In the genomic region with DNA sequence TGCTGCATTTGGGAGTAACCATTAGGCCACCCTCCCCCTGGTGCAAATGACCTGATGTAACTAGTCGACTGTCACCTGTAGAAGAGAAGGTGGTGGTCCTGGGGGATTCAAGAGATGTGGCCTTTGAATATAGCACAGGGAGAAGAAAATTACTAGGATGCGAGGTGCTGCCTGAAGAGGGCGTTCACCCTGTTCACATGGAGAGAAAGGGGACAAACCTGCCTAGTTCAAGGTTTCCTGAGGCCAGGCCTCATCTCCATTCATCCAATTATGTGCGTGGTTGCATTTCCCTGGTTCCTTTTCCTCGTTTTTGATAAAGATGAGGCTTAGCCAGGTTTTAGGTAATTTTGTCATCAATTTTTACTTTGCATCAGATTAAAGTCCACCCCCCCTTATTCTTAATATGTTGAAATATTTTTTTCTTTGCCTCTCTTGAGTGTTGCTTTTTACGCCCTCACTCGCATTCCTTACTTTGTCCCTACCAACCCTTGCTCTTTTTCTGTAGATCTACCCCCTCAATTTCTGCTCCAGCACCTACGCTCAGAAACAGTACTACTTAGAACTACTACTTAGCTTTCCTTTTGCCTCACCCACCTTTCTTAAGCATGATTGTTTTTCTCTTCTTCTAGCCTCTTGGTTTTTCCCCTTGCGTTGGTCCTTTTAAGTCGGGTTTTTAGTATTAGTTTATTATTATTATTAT, we compare ENCODE assay signal across 31 cellular contexts. TPM values are rescaled to one million over a fixed set of nuclear protein-coding genes. Genes with fewer than 3 reads are reported as not detected.
DNase-seq lines count a peak whose midpoint lies in the region; ATAC-seq, FAIRE-seq and TF ChIP-seq lines count a peak whose summit lies in the region.
"Had no signal": no experiment of that assay in that cellular context is flagged by ENCODE, and none has a peak within 500 bp of the region (broad histone marks: within the 10 kb centered on the region; RNA-seq: fewer than 3 reads in every experiment).

No MANE protein-coding gene starts in this region.

- H3K14ac ChIP-seq in H1 (ENCODE audit: insufficient read length): no peak overlapping the region

- H3K4me1 ChIP-seq in H1 (replicated peaks in 1 of 4; ENCODE audit: control insufficient read depth in 3 of 4, insufficient read depth in 4 of 4, low read length in 3 of 4): no peaks in the 10 kb centered on the region
- H3K4me1 ChIP-seq: SJSA1, upper lobe of left lung had no signal

- H2AFZ ChIP-seq in H1 (ENCODE audit: low read length): no peak overlapping the region

- CTCF ChIA-PET in H1 (lab: Charles Lee; ENCODE audit: partially characterized antibody): interaction anchor here (1.0 to 4.2 kb wide), 9 partner anchors 8 to 86 kb away, joined by 3 to 32 read pairs (median 6); a partner anchor contains a TSS

- no peak overlapping the region for H4K8ac ChIP-seq in H1 (ENCODE audit: extremely low read depth, insufficient read depth, low read length)

- H4K91ac ChIP-seq in H1 (replicated peaks; ENCODE audit: insufficient read length, low read length): no peak overlapping the region

- no peak overlapping the region for H3K27ac ChIP-seq in H1 (ENCODE audit: low read depth, low read length)
- H3K27ac ChIP-seq: BLaER1 treated with 17β-estradiol and CSF1 and Interleukin-3, amounts not matched to agents 10 nM and 100 nM; KMS-11; SJSA1; skin epidermis; suprapubic skin; upper lobe of left lung had no signal

- no peak for DNase-seq in GM20000 (ENCODE audit: low spot score)
- peak; percentile 33 for DNase-seq in NB4 (ENCODE audit: low read depth)
- DNase-seq in H1 (ENCODE audit: low read depth in 1 of 2, low spot score in 2 of 2): no peak
- DNase-seq in putamen (ENCODE audit: low spot score): peak; percentile 79
- no peak for DNase-seq in NCI-H2227 (lab: John Stamatoyannopoulos, UW; ENCODE audit: unreplicated experiment)
- no peak for DNase-seq in activated CD4-positive, alpha-beta T cell treated with anti-CD3 and anti-CD28 coated beads, Interleukin-2, amount 50 U/mL, for 48 hours
- DNase-seq: activated CD4-positive, alpha-beta memory T cell treated with anti-CD3 and anti-CD28 coated beads for 36 hours; activated CD4-positive, CD25-positive, alpha-beta regulatory T cell; activated CD8-positive, alpha-beta memory T cell treated with anti-CD3 and anti-CD28 coated beads, Interleukin-2, amount 50 U/mL, for 4 hours; amygdala; COR-L47; H7; hippocampal formation; immature natural killer cell; NCI-H1417 treated with DMSO at 0.1 percent for 48 hours; NCI-H2081 treated with DMSO at 0.1 percent for 48 hours; NCI-H226; NCI-H774; nephron progenitor cell; stimulated activated naive CD4-positive, alpha-beta T cell treated with Interleukin-2 at 50 U/mL for 16 hours; upper lobe of left lung had no signal

- H3K4ac ChIP-seq in H1 (replicated peaks; ENCODE audit: insufficient read length, low read depth, low read length): no peak overlapping the region

- H3K79me2 ChIP-seq in H1 (ENCODE audit: control insufficient read depth in 1 of 2, insufficient read depth in 2 of 2, low read length in 2 of 2): no peaks in the 10 kb centered on the region

- no peaks in the 10 kb centered on the region for H3K79me1 ChIP-seq in H1 (ENCODE audit: low read depth, low read length)

- peak; percentile 43 to 44; a peak in 3 of 4 replicates for TF ChIP-seq RAD21 in H1 (IDR thresholded peaks at IDR 0.05 in 1 of 2, conservative IDR thresholded peaks at IDR 0.05 in 1 of 2; ENCODE audit: low read depth in 2 of 2, low read length in 2 of 2)

- no peak overlapping the region for H3K56ac ChIP-seq in H1 (replicated peaks; ENCODE audit: insufficient read length, low read depth, low read length)

- POLR2A ChIA-PET in H1 (lab: Charles Lee; ENCODE audit: partially characterized antibody): interaction anchor here (1.5 to 1.6 kb wide), 2 partner anchors 8 to 20 kb away, joined by 5 to 6 read pairs; no protein-coding TSS in a partner anchor

- no peak for ATAC-seq in GM21528 (IDR thresholded peaks at IDR 0.05; ENCODE audit: low FRiP score, unreplicated experiment)

- H4K20me1 ChIP-seq in H1 (replicated peaks in 1 of 2; ENCODE audit: control insufficient read depth in 1 of 2, insufficient read depth in 2 of 2, low read length in 2 of 2): no peaks in the 10 kb centered on the region
- H4K20me1 ChIP-seq: BLaER1 treated with 17β-estradiol and CSF1 and Interleukin-3, amounts not matched to agents 10 nM and 100 nM had no signal

- H3K18ac ChIP-seq in H1 (ENCODE audit: extremely low read depth, low read length): no peak overlapping the region

- 84% methylated on average over 10 of the region's 10 CpGs; no CpG with 5 or more reads in 1 of the 2 experiments for WGBS in H1 (ENCODE audit: extremely low coverage in 1 of 2, insufficient coverage in 1 of 2, insufficient read length in 1 of 2, insufficient replicate concordance in 2 of 2, low coverage in 1 of 2, low lambda C conversion rate in 2 of 2, missing lambda C conversion rate in 1 of 2), 2 experiments

- TF ChIP-seq EP300 in H1 (IDR thresholded peaks at IDR 0.05; ENCODE audit: borderline replicate concordance in 1 of 2, low read depth in 2 of 2, low read length in 2 of 2): no peak

- no peaks in the 10 kb centered on the region for H3K9me3 ChIP-seq in H1 (ENCODE audit: insufficient read depth in 2 of 2, low read depth in 1 of 2, low read length in 1 of 2)
- H3K9me3 ChIP-seq: BLaER1 treated with 17β-estradiol and CSF1 and Interleukin-3, amounts not matched to agents 10 nM and 100 nM; SJSA1; suprapubic skin; upper lobe of left lung had no signal

- H3K36me3 ChIP-seq in H1 (ENCODE audit: control insufficient read depth in 2 of 4, insufficient read depth in 4 of 4, low read length in 3 of 4): no peaks in the 10 kb centered on the region
- H3K36me3 ChIP-seq: BLaER1 treated with 17β-estradiol and CSF1 and Interleukin-3, amounts not matched to agents 10 nM and 100 nM; SJSA1; suprapubic skin; upper lobe of left lung had no signal

- FAIRE-seq in H1 (lab: Jason Lieb, UNC): no peak

- no peak overlapping the region for H2BK12ac ChIP-seq in H1 (ENCODE audit: low read depth, low read length)

- no peak overlapping the region for H4K5ac ChIP-seq in H1 (ENCODE audit: insufficient read length, low read depth, low read length)

- H3K23ac ChIP-seq in H1 (ENCODE audit: insufficient read length): no peak overlapping the region

- H3K9ac ChIP-seq in H1 (replicated peaks in 1 of 4; ENCODE audit: extremely low read depth in 1 of 4, low read depth in 3 of 4, low read length in 3 of 4): no peak overlapping the region
- H3K9ac ChIP-seq: BLaER1 treated with 17β-estradiol and CSF1 and Interleukin-3, amounts not matched to agents 10 nM and 100 nM; KMS-11 had no signal

- TF ChIP-seq CTCF in GM20000 (IDR thresholded peaks at IDR 0.05; ENCODE audit: extremely low read depth, missing control alignments) (peak; percentile 7), NB4 (IDR thresholded peaks at IDR 0.05; ENCODE audit: low read depth, low read length) (peak; percentile 27), H1 (IDR thresholded peaks at IDR 0.05; ENCODE audit: control extremely low read depth in 1 of 3, insufficient read depth in 1 of 3, low read depth in 1 of 3, low read length in 3 of 3) (peak; percentile 19 to 55 (median 29); a peak in 3 of 4 replicates)

- H2BK15ac ChIP-seq in H1 (ENCODE audit: low read length): no peak overlapping the region

- H3K4me3 ChIP-seq in NB4 (ENCODE audit: low read depth, low read length) (no peak overlapping the region), H1 (ENCODE audit: extremely low read depth in 1 of 4, insufficient read depth in 2 of 4, low read depth in 3 of 4, low read length in 4 of 4) (no peak overlapping the region)
- H3K4me3 ChIP-seq: BLaER1 treated with 17β-estradiol and CSF1 and Interleukin-3, amounts not matched to agents 10 nM and 100 nM; SJSA1; skin epidermis; suprapubic skin; upper lobe of left lung had no signal

- no peaks in the 10 kb centered on the region for H3K27me3 ChIP-seq in H1 (replicated peaks in 1 of 4; ENCODE audit: control insufficient read depth in 3 of 4, extremely low read depth in 1 of 4, insufficient read depth in 3 of 4, low read length in 3 of 4)
- H3K27me3 ChIP-seq: BLaER1 treated with 17β-estradiol and CSF1 and Interleukin-3, amounts not matched to agents 10 nM and 100 nM; SJSA1; suprapubic skin; upper lobe of left lung had no signal

- H2BK120ac ChIP-seq in H1 (replicated peaks; ENCODE audit: low read depth, low read length): no peak overlapping the region

- H2AK5ac ChIP-seq in H1 (ENCODE audit: low read depth, low read length): no peak overlapping the region

- no peak overlapping the region for H2BK20ac ChIP-seq in H1 (ENCODE audit: low read length)

- no peaks in the 10 kb centered on the region for H3K23me2 ChIP-seq in H1 (ENCODE audit: low read depth, low read length)

- H2BK5ac ChIP-seq in H1 (ENCODE audit: low read depth, low read length): no peak overlapping the region

- no peak overlapping the region for H3K4me2 ChIP-seq in H1 (ENCODE audit: insufficient read depth in 1 of 2, low read depth in 2 of 2, low read length in 2 of 2)
- H3K4me2 ChIP-seq: KMS-11 had no signal

- TF ChIP-seq POLR2A in NB4 (IDR thresholded peaks at IDR 0.05; ENCODE audit: extremely low read depth, insufficient read length) (no peak), H1 (IDR thresholded peaks at IDR 0.05; ENCODE audit: control extremely low read depth in 1 of 2, low read depth in 2 of 2, low read length in 2 of 2) (no peak)

RNA-seq across cellular contexts. Expression of a gene that starts 13.7 kb away (rescaled TPM):
- 0.33 and 0.41 TPM in 2 replicates for total RNA-seq in H1 (2021; fragmentation: NEBNext Ultra II Directional; extraction: Animal tissue kit (Norgen Biotek cat#: 25700))
- polyA plus RNA-seq in H1 (2011; rRNA removed): 0.36 and 0.38 TPM in 2 replicates
- polyA plus RNA-seq in H1 (2011; cell fraction: cytosol; rRNA removed): 0.27 TPM
- polyA plus RNA-seq in H1 (2011; cell fraction: nucleus; rRNA removed): 0.36 TPM
- polyA plus RNA-seq in H1 (2012, experiment 1 of 2): 0.21 to 0.34 TPM (median 0.30 TPM) in 4 replicates
- polyA plus RNA-seq in H1 (2012, experiment 2 of 2): 0.25 TPM
- 0.16 TPM for polyA plus RNA-seq in H1 (2013, experiment 1 of 2)
- polyA plus RNA-seq in H1 (2013, experiment 2 of 2): 0.20 TPM
- polyA minus RNA-seq in H1 (2011; rRNA and poly(A)+ RNA removed): 0.09 and 0.15 TPM in 2 replicates
- not detected for polyA minus RNA-seq in H1 (2011; cell fraction: cytosol; rRNA and poly(A)+ RNA removed)
- not detected for polyA minus RNA-seq in H1 (2011; cell fraction: nucleus; rRNA and poly(A)+ RNA removed)
- total RNA-seq: chondrocyte, osteocyte, renal cortical epithelial cell, RPMI7951, SJSA1 had no signal

RNA-seq across cellular contexts. Expression of a gene that starts 32.9 kb away (rescaled TPM):
- 35.5 and 38.2 TPM in 2 replicates for total RNA-seq in H1 (2021; fragmentation: NEBNext Ultra II Directional; extraction: Animal tissue kit (Norgen Biotek cat#: 25700))
- polyA plus RNA-seq in H1 (2011; rRNA removed): 23.1 and 28.8 TPM in 2 replicates
- 27.9 TPM for polyA plus RNA-seq in H1 (2011; cell fraction: cytosol; rRNA removed)
- 37.7 TPM for polyA plus RNA-seq in H1 (2011; cell fraction: nucleus; rRNA removed)
- polyA plus RNA-seq in H1 (2012, experiment 1 of 2): 22.4 to 28.3 TPM (median 26.2 TPM) in 4 replicates
- 25.4 TPM for polyA plus RNA-seq in H1 (2012, experiment 2 of 2)
- polyA plus RNA-seq in H1 (2013, experiment 1 of 2): 11.6 TPM
- 12.8 TPM for polyA plus RNA-seq in H1 (2013, experiment 2 of 2)
- polyA minus RNA-seq in H1 (2011; rRNA and poly(A)+ RNA removed): 51.2 and 57.7 TPM in 2 replicates
- polyA minus RNA-seq in H1 (2011; cell fraction: cytosol; rRNA and poly(A)+ RNA removed): 20.8 TPM
- 25.5 TPM for polyA minus RNA-seq in H1 (2011; cell fraction: nucleus; rRNA and poly(A)+ RNA removed)
- total RNA-seq: RPMI7951 had no signal

RNA-seq across cellular contexts. Expression of a gene that starts 41.5 kb away (rescaled TPM):
- 32.8 and 35.3 TPM in 2 replicates for total RNA-seq in H1 (2021; fragmentation: NEBNext Ultra II Directional; extraction: Animal tissue kit (Norgen Biotek cat#: 25700))
- 18.3 and 23.7 TPM in 2 replicates for polyA plus RNA-seq in H1 (2011; rRNA removed)
- polyA plus RNA-seq in H1 (2011; cell fraction: cytosol; rRNA removed): 18.3 TPM
- polyA plus RNA-seq in H1 (2011; cell fraction: nucleus; rRNA removed): 34.3 TPM
- polyA plus RNA-seq in H1 (2012, experiment 1 of 2): 18.4 to 21.4 TPM (median 19.0 TPM) in 4 replicates
- 7.8 TPM for polyA plus RNA-seq in H1 (2012, experiment 2 of 2)
- polyA plus RNA-seq in H1 (2013, experiment 1 of 2): 17.7 TPM
- 17.0 TPM for polyA plus RNA-seq in H1 (2013, experiment 2 of 2)
- 53.5 and 68.2 TPM in 2 replicates for polyA minus RNA-seq in H1 (2011; rRNA and poly(A)+ RNA removed)
- 18.6 TPM for polyA minus RNA-seq in H1 (2011; cell fraction: cytosol; rRNA and poly(A)+ RNA removed)
- 36.3 TPM for polyA minus RNA-seq in H1 (2011; cell fraction: nucleus; rRNA and poly(A)+ RNA removed)

RNA-seq across cellular contexts. Expression of a gene that starts 44.9 kb away (rescaled TPM):
- total RNA-seq in H1 (2021; fragmentation: NEBNext Ultra II Directional; extraction: Animal tissue kit (Norgen Biotek cat#: 25700)): 3.2 and 4.4 TPM in 2 replicates
- 6.7 and 7.6 TPM in 2 replicates for polyA plus RNA-seq in H1 (2011; rRNA removed)
- 5.5 TPM for polyA plus RNA-seq in H1 (2011; cell fraction: cytosol; rRNA removed)
- polyA plus RNA-seq in H1 (2011; cell fraction: nucleus; rRNA removed): 4.9 TPM
- polyA plus RNA-seq in H1 (2012, experiment 1 of 2): 2.5 to 4.0 TPM (median 3.9 TPM) in 4 replicates
- polyA plus RNA-seq in H1 (2012, experiment 2 of 2): 4.6 TPM
- polyA plus RNA-seq in H1 (2013, experiment 1 of 2): 1.7 TPM
- polyA plus RNA-seq in H1 (2013, experiment 2 of 2): 2.2 TPM
- 2.1 and 2.6 TPM in 2 replicates for polyA minus RNA-seq in H1 (2011; rRNA and poly(A)+ RNA removed)
- polyA minus RNA-seq in H1 (2011; cell fraction: cytosol; rRNA and poly(A)+ RNA removed): not detected
- polyA minus RNA-seq in H1 (2011; cell fraction: nucleus; rRNA and poly(A)+ RNA removed): 1.9 TPM
- total RNA-seq: chondrocyte, osteocyte, RPMI7951, SJSA1 had no signal
- polyA plus RNA-seq: immature natural killer cell had no signal

RNA-seq across cellular contexts. Expression of a gene that starts 51.5 kb away (rescaled TPM):
- total RNA-seq in H1 (2021; fragmentation: NEBNext Ultra II Directional; extraction: Animal tissue kit (Norgen Biotek cat#: 25700)): 159 and 174 TPM in 2 replicates
- polyA plus RNA-seq in H1 (2011; rRNA removed): 40.6 and 77.9 TPM in 2 replicates
- 25.7 TPM for polyA plus RNA-seq in H1 (2011; cell fraction: cytosol; rRNA removed)
- polyA plus RNA-seq in H1 (2011; cell fraction: nucleus; rRNA removed): 107 TPM
- polyA plus RNA-seq in H1 (2012, experiment 1 of 2): 138 to 177 TPM (median 171 TPM) in 4 replicates
- polyA plus RNA-seq in H1 (2012, experiment 2 of 2): 172 TPM
- polyA plus RNA-seq in H1 (2013, experiment 1 of 2): 166 TPM
- polyA plus RNA-seq in H1 (2013, experiment 2 of 2): 163 TPM
- 21.5 and 32.9 TPM in 2 replicates for polyA minus RNA-seq in H1 (2011; rRNA and poly(A)+ RNA removed)
- 70.7 TPM for polyA minus RNA-seq in H1 (2011; cell fraction: cytosol; rRNA and poly(A)+ RNA removed)
- polyA minus RNA-seq in H1 (2011; cell fraction: nucleus; rRNA and poly(A)+ RNA removed): 64.8 TPM

Comparison
In these comparisons a context has a peak if more than half of its experiments do, and no peak if none do; other contexts are left out.
1. DNase-seq: peak in NB4 (single experiment) and putamen (single experiment); none in GM20000 (single experiment), H1 (0 of 2), NCI-H2227 (single experiment) and activated CD4-positive, alpha-beta T cell treated with anti-CD3 and anti-CD28 coated beads, Interleukin-2, amount 50 U/mL, for 48 hours (0 of 2).
2. Peak in every context shown above with its lines, with median percentiles within 50 percentile points of each other: CTCF ChIP-seq.